In the genomic region with DNA sequence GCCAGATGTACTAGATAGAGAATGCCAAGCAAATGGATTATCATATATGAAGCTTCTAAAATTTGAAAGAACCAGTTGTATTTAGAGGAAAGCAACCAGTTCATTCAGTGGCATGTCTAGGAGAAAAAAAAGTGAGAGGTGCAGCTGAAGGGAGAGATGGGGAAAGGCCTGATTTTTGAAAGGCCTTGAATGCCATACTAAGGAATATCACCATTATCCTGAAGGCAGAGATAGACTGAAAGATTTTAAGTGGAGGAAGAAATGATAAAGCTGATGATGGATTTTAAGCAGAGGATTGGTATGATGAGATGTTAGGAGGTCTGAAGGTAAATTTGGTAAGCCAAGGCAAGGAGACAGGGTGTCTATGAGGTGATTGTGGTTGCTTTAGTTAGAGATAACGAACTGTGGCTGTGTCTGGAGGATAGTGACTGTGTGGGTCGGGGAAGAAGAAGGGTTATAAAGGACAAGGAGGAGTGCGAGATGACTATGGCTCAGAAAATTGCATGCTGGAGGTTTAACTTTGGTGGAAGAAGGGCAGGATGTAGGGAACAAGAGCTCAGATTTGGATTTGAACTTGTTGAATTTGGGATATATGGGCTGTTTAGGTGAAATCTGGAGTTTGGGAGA, we compare ENCODE assay signal across 22 cellular contexts.
"Had no signal": no experiment of that assay in that cellular context is flagged by ENCODE, and none has a peak within 500 bp of the region (broad histone marks: within the 10 kb centered on the region; RNA-seq: fewer than 3 reads in every experiment).

No MANE protein-coding gene starts in this region.

- H3K27ac ChIP-seq: breast epithelium, prostate gland, suprapubic skin, upper lobe of right lung had no signal

- H3K27me3 ChIP-seq: breast epithelium, suprapubic skin, upper lobe of right lung had no signal

- H3K36me3 ChIP-seq: breast epithelium, prostate gland, suprapubic skin, upper lobe of right lung had no signal

- H3K9me3 ChIP-seq: breast epithelium, prostate gland, suprapubic skin, upper lobe of right lung had no signal

- H3K4me1 ChIP-seq: breast epithelium, prostate gland, suprapubic skin, upper lobe of right lung had no signal

- H3K4me1 Mint-ChIP-seq: activated CD4-positive, alpha-beta T cell treated with anti-CD3 and anti-CD28 coated beads, Interleukin-2, amount 10 ng/mL, durations not matched to agents 24 days and 14 days; activated naive CD8-positive, alpha-beta T cell treated with anti-CD3 and anti-CD28 coated beads, Interleukin-2, amount 10 ng/mL, durations not matched to agents 7 days and 5 days had no signal

- H3K27me3 Mint-ChIP-seq: activated CD4-positive, alpha-beta T cell treated with anti-CD3 and anti-CD28 coated beads, Interleukin-2, amount 10 ng/mL, durations not matched to agents 24 days and 14 days; activated naive CD8-positive, alpha-beta T cell treated with anti-CD3 and anti-CD28 coated beads, Interleukin-2, amount 10 ng/mL, durations not matched to agents 7 days and 5 days; dendritic cell treated with granulocyte-macrophage colony-stimulating factor and Interleukin-4, amounts not matched to agents 40 ng/mL and 50 ng/mL, for 4 days; natural killer cell treated with Interleukin-12 subunit alpha and Interleukin-12 subunit beta and Interleukin-15 and Interleukin-18, amount 100 ng/mL, for 72 hours; stimulated activated naive CD8-positive, alpha-beta T cell treated with anti-CD3 and anti-CD28 coated beads, Interleukin-15, Interleukin-2, amounts not matched to agents 100 ng/mL and 50 ng/mL, for 24 hours had no signal

- H3K27ac Mint-ChIP-seq: activated CD4-positive, alpha-beta T cell treated with anti-CD3 and anti-CD28 coated beads, Interleukin-2, amount 10 ng/mL, durations not matched to agents 24 days and 14 days; activated CD8-positive, alpha-beta T cell treated with anti-CD3 and anti-CD28 coated beads, Interleukin-2, amount 10 ng/mL, durations not matched to agents 7 days and 5 days; activated naive CD8-positive, alpha-beta T cell treated with anti-CD3 and anti-CD28 coated beads, Interleukin-2, amount 10 ng/mL, durations not matched to agents 7 days and 5 days; activated T-helper 1 cell treated with anti-CD3 and anti-CD28 coated beads, Interleukin-12 subunit alpha, Interleukin-12 subunit beta, Interleukin-2, Interleukin-4 antibody, amounts not matched to agents 30 ng/mL and 10 ng/mL and 1 ng/mL, durations not matched to agents 14 hours and 24 hours and 36 hours; dendritic cell treated with granulocyte-macrophage colony-stimulating factor and Interleukin-4, amounts not matched to agents 40 ng/mL and 50 ng/mL, for 4 days; natural killer cell treated with Interleukin-12 subunit alpha and Interleukin-12 subunit beta and Interleukin-15 and Interleukin-18, amount 100 ng/mL, for 72 hours; stimulated activated naive CD8-positive, alpha-beta T cell treated with anti-CD3 and anti-CD28 coated beads, Interleukin-15, Interleukin-2, amounts not matched to agents 100 ng/mL and 50 ng/mL, for 24 hours; T-helper 2 cell treated with Interferon-gamma antibody and Interleukin-4, amounts not matched to agents 5 μg/mL and 100 μg/mL, for 36 hours had no signal

- DNase-seq: activated CD4-positive, alpha-beta T cell treated with anti-CD3 and anti-CD28 coated beads, Interleukin-2, amount 10 ng/mL, durations not matched to agents 24 days and 14 days; activated CD4-positive, CD25-positive, alpha-beta regulatory T cell; activated CD8-positive, alpha-beta memory T cell treated with anti-CD3 and anti-CD28 coated beads, Interleukin-2, amount 50 U/mL, for 48 hours; activated CD8-positive, alpha-beta T cell treated with anti-CD3 and anti-CD28 coated beads, Interleukin-2, amount 10 ng/mL, durations not matched to agents 7 days and 5 days; activated naive CD4-positive, alpha-beta T cell; activated naive CD8-positive, alpha-beta T cell treated with anti-CD3 and anti-CD28 coated beads, Interleukin-2, amount 10 ng/mL, durations not matched to agents 7 days and 5 days; anterior cingulate cortex; cerebellar nuclear complex; effector memory CD4-positive, alpha-beta T cell; islet precursor cell; occipital lobe; right cardiac atrium; upper lobe of right lung had no signal

- H3K4me3 ChIP-seq: breast epithelium, prostate gland, smooth muscle cell, suprapubic skin, upper lobe of right lung had no signal

- H3K9me3 Mint-ChIP-seq: activated CD4-positive, alpha-beta T cell treated with anti-CD3 and anti-CD28 coated beads, Interleukin-2, amount 10 ng/mL, durations not matched to agents 24 days and 14 days; activated T-helper 1 cell treated with anti-CD3 and anti-CD28 coated beads, Interleukin-12 subunit alpha, Interleukin-12 subunit beta, Interleukin-2, Interleukin-4 antibody, amounts not matched to agents 30 ng/mL and 10 ng/mL and 1 ng/mL, durations not matched to agents 14 hours and 24 hours and 36 hours; dendritic cell treated with granulocyte-macrophage colony-stimulating factor and Interleukin-4, amounts not matched to agents 40 ng/mL and 50 ng/mL, for 4 days; natural killer cell treated with Interleukin-12 subunit alpha and Interleukin-12 subunit beta and Interleukin-15 and Interleukin-18, amount 100 ng/mL, for 72 hours had no signal

- H3K4me3 Mint-ChIP-seq: activated CD4-positive, alpha-beta T cell treated with anti-CD3 and anti-CD28 coated beads, Interleukin-2, amount 10 ng/mL, durations not matched to agents 24 days and 14 days; activated CD8-positive, alpha-beta T cell treated with anti-CD3 and anti-CD28 coated beads, Interleukin-2, amount 10 ng/mL, durations not matched to agents 7 days and 5 days; activated naive CD8-positive, alpha-beta T cell treated with anti-CD3 and anti-CD28 coated beads, Interleukin-2, amount 10 ng/mL, durations not matched to agents 7 days and 5 days; activated T-helper 1 cell treated with anti-CD3 and anti-CD28 coated beads, Interleukin-12 subunit alpha, Interleukin-12 subunit beta, Interleukin-2, Interleukin-4 antibody, amounts not matched to agents 30 ng/mL and 10 ng/mL and 1 ng/mL, durations not matched to agents 14 hours and 24 hours and 36 hours; dendritic cell treated with granulocyte-macrophage colony-stimulating factor and Interleukin-4, amounts not matched to agents 40 ng/mL and 50 ng/mL, for 4 days; natural killer cell treated with Interleukin-12 subunit alpha and Interleukin-12 subunit beta and Interleukin-15 and Interleukin-18, amount 100 ng/mL, for 72 hours; stimulated activated naive CD8-positive, alpha-beta T cell treated with anti-CD3 and anti-CD28 coated beads, Interleukin-15, Interleukin-2, amounts not matched to agents 100 ng/mL and 50 ng/mL, for 24 hours; T-helper 2 cell treated with Interferon-gamma antibody and Interleukin-4, amounts not matched to agents 5 μg/mL and 100 μg/mL, for 36 hours had no signal
